ENCODE assay signal across 14 cellular contexts in the genomic region with DNA sequence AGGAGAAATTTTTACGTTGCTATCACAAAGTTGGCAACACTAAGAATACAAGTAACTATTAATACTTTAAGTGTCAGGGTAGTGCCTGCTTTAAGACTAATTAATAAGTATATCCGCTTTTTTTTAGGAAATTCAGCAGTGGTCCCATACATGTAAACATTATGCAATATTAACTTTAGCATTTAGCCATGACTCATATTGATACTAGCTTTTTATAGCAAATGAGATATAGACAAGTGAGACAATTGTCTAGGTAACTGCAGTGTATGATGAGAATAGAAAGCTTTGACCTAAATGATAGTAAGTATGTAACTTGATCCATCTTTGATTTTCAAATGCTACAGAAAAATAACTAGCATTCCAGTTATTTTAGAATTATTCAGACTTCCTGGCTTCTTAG. TPM values are rescaled to one million over a fixed set of nuclear protein-coding genes. Genes with fewer than 3 reads are reported as not detected.
DNase-seq lines count a peak whose midpoint lies in the region; ATAC-seq and TF ChIP-seq lines count a peak whose summit lies in the region.
"Had no signal": no experiment of that assay in that cellular context is flagged by ENCODE, and none has a peak within 500 bp of the region (broad histone marks: within the 10 kb centered on the region; RNA-seq: fewer than 3 reads in every experiment).

No MANE protein-coding gene starts in this region.

- intact Hi-C loops in thyroid gland (cut with DNase I) (no loop called here), right cardiac atrium (cut with DNase I) (no loop called here)

- DNase-seq in GM13976 (ENCODE audit: low spot score): peak; percentile 32
- peak; percentile 8 for DNase-seq in NCI-H69 (lab: John Stamatoyannopoulos, UW)
- DNase-seq in thyroid gland: no peak
- no peak for DNase-seq in right cardiac atrium
- DNase-seq in stimulated activated CD4-positive, alpha-beta T cell treated with anti-CD3 and anti-CD28 coated beads, Interleukin-15, amount 100 ng/mL, for 24 hours: no peak
- DNase-seq in NCI-H1417 (lab: John Stamatoyannopoulos, UW): no peak
- DNase-seq: hippocampal formation, NCI-H1092 treated with DMSO at 0.1 percent for 48 hours had no signal

- H3K27ac ChIP-seq in thyroid gland (no peak overlapping the region), right cardiac atrium (ENCODE audit: low read length) (no peak overlapping the region)
- H3K27ac ChIP-seq: BLaER1, cardiac muscle cell, epithelial cell of prostate had no signal

- 63 to 81% methylated on average over 2 of the region's 2 CpGs for WGBS in thyroid gland, 2 donors
- 35% methylated on average over 2 of the region's 2 CpGs for WGBS in right cardiac atrium

- no peak for TF ChIP-seq POLR2A in thyroid gland (IDR thresholded peaks at IDR 0.05)

- ATAC-seq in GM19395 (IDR thresholded peaks at IDR 0.05; ENCODE audit: unreplicated experiment) (peak; percentile 50), HG02970 (IDR thresholded peaks at IDR 0.05; ENCODE audit: low FRiP score, unreplicated experiment) (peak; percentile 55), right cardiac atrium (no peak)
- ATAC-seq: GM23338 had no signal

- H3K9me3 ChIP-seq in thyroid gland (no peaks in the 10 kb centered on the region), right cardiac atrium (ENCODE audit: control insufficient read depth, low read length) (no peaks in the 10 kb centered on the region)

- no peaks in the 10 kb centered on the region for H3K36me3 ChIP-seq in thyroid gland
- H3K36me3 ChIP-seq: BLaER1, cardiac muscle cell had no signal

- H3K4me1 ChIP-seq in thyroid gland (no peaks in the 10 kb centered on the region), right cardiac atrium (ENCODE audit: control insufficient read depth, insufficient read depth, low read length) (no peaks in the 10 kb centered on the region)
- H3K4me1 ChIP-seq: BLaER1 had no signal

- TF ChIP-seq CTCF in GM13976 (IDR thresholded peaks at IDR 0.05; ENCODE audit: borderline replicate concordance, control extremely low read depth, extremely low read depth, insufficient read depth, missing control alignments) (no peak), thyroid gland (IDR thresholded peaks at IDR 0.05) (no peak)

- H3K27me3 ChIP-seq in thyroid gland: no peaks in the 10 kb centered on the region
- H3K27me3 ChIP-seq in right cardiac atrium (ENCODE audit: control insufficient read depth, insufficient read depth): no peaks in the 10 kb centered on the region
- H3K27me3 ChIP-seq: BLaER1, cardiac muscle cell had no signal

- in situ Hi-C loops in GM13976 (cut with MboI; ENCODE audit: low sequenced_read_pairs, unreplicated experiment): no loop called here

- no peak overlapping the region for H3K4me3 ChIP-seq in thyroid gland (replicated peaks in 1 of 3)
- no peak overlapping the region for H3K4me3 ChIP-seq in right cardiac atrium (ENCODE audit: low read length)
- H3K4me3 ChIP-seq: BLaER1, cardiac muscle cell, GM23338 had no signal

RNA-seq across cellular contexts. Expression of gene VRK2, which starts 27.4 kb away (rescaled TPM):
- total RNA-seq in thyroid gland (10 to 100 TPM; 18.7 to 31.4 (median 22.1) TPM), right cardiac atrium (10 to 100 TPM; 22.3 to 28.9 (median 24.7) TPM)
- polyA plus RNA-seq in right cardiac atrium: 10.2 TPM

Comparison
In these comparisons a context has a peak if more than half of its experiments do, and no peak if none do; other contexts are left out.
1. DNase-seq: peak in GM13976 (single experiment) and NCI-H69 (single experiment); none in thyroid gland (0 of 2), right cardiac atrium (0 of 3), stimulated activated CD4-positive, alpha-beta T cell treated with anti-CD3 and anti-CD28 coated beads, Interleukin-15, amount 100 ng/mL, for 24 hours (single experiment) and NCI-H1417 (0 of 3).
2. ATAC-seq: peak in GM19395 (single experiment) and HG02970 (single experiment); none in right cardiac atrium (0 of 2).